In genomic region chr5:157696154-157696553, GRCh38 we compare ENCODE assay signal across 2 cellular contexts. TPM values are rescaled to one million over a fixed set of nuclear protein-coding genes. Genes with fewer than 3 reads are reported as not detected.
"Had no signal": no experiment of that assay in that cellular context is flagged by ENCODE, and none has a peak within 500 bp of the region (broad histone marks: within the 10 kb centered on the region; RNA-seq: fewer than 3 reads in every experiment).

No MANE protein-coding gene starts in this region.

RNA-seq across cellular contexts. Expression of gene C5orf52, which starts 24.8 kb away (rescaled TPM):
- total RNA-seq: G401, GM12878 had no signal
- polyA plus RNA-seq: GM12878 had no signal

RNA-seq across cellular contexts. Expression of gene SOX30, which starts 43.9 kb away (rescaled TPM):
- total RNA-seq: G401 had no signal
